ENCODE assay signal across 16 cellular contexts in the genomic region with DNA sequence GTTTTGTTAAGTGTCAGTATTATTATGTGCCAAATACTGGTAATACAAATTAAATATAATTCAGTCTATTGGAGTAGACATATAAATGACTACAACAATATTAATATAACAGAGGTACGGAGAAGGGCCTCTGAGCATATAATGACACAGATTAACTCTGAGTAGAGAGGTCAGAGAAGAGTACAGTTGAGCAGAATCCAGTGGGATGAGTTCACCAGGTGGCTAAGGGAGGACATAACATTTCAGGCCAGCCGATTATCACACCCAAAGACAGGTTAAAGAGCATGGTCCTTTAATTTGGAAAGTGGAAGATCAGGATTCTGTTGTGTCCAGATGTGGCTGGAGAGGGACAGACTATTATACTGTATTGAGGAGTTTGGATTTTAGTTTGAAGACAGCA. TPM values are rescaled to one million over a fixed set of nuclear protein-coding genes. Genes with fewer than 3 reads are reported as not detected.
A peak's percentile ranks its signal among the peaks of the same experiment; 100 is the strongest.
DNase-seq lines count a peak whose midpoint lies in the region; ATAC-seq, FAIRE-seq and TF ChIP-seq lines count a peak whose summit lies in the region.
"Had no signal": no experiment of that assay in that cellular context is flagged by ENCODE, and none has a peak within 500 bp of the region (broad histone marks: within the 10 kb centered on the region; RNA-seq: fewer than 3 reads in every experiment).

No MANE protein-coding gene starts in this region.

- H3K9me3 ChIP-seq in kidney (ENCODE audit: control insufficient read depth in 1 of 2, low read length in 2 of 2) = no peaks in the 10 kb centered on the region
- no peaks in the 10 kb centered on the region for H3K9me3 ChIP-seq in psoas muscle
- no peaks in the 10 kb centered on the region for H3K9me3 ChIP-seq in right cardiac atrium (ENCODE audit: control insufficient read depth, low read length)

- intact Hi-C loops in kidney (cut with DNase I) = loop anchor here (10.0 kb wide), 1 partner anchor 118 kb away; no protein-coding TSS in a partner anchor
- intact Hi-C loops in psoas muscle (cut with DNase I) = loop anchor here in 1 of 2 donors (5.0 kb wide), 1 partner anchor 131 kb away; no protein-coding TSS in a partner anchor
- intact Hi-C loops in right cardiac atrium (cut with DNase I) = loop anchor here in 1 of 4 donors (10.0 kb wide), 1 partner anchor 128 kb away; no protein-coding TSS in a partner anchor

- H3K36me3 Mint-ChIP-seq in activated T-cell treated with anti-CD3 and anti-CD28 coated beads, Interleukin-2, amount 50 U/mL, for 24 hours (ENCODE audit: low read depth) = peaks cover 21% of the 10 kb centered on the region
- no peaks in the 10 kb centered on the region for H3K36me3 Mint-ChIP-seq in activated T-helper 17 cell treated with anti-CD3 and anti-CD28 coated beads, Interleukin-2, amount 50 U/mL, for 72 hours (ENCODE audit: low read depth)
- peaks cover 25% of the 10 kb centered on the region for H3K36me3 Mint-ChIP-seq in T-helper 2 cell treated with Interferon-gamma antibody and Interleukin-4, amounts not matched to agents 5 μg/mL and 100 μg/mL, for 36 hours (ENCODE audit: low read depth)

- H3K27me3 Mint-ChIP-seq in activated T-cell treated with anti-CD3 and anti-CD28 coated beads, Interleukin-2, amount 50 U/mL, for 24 hours = no peaks in the 10 kb centered on the region
- H3K27me3 Mint-ChIP-seq in activated T-helper 17 cell treated with anti-CD3 and anti-CD28 coated beads, Interleukin-2, amount 50 U/mL, for 72 hours = no peaks in the 10 kb centered on the region
- no peaks in the 10 kb centered on the region for H3K27me3 Mint-ChIP-seq in T-helper 2 cell treated with Interferon-gamma antibody and Interleukin-4, amounts not matched to agents 5 μg/mL and 100 μg/mL, for 36 hours (ENCODE audit: low read depth)

- no peaks in the 10 kb centered on the region for H3K36me3 ChIP-seq in kidney (ENCODE audit: control insufficient read depth in 1 of 2, insufficient read depth in 2 of 2, low read length in 2 of 2)
- H3K36me3 ChIP-seq in psoas muscle (ENCODE audit: insufficient read depth in 1 of 2, low read depth in 1 of 2) = peaks cover 0 to 7% of the 10 kb centered on the region in 2 donors

- peak overlapping the region; percentile 3 for H3K27ac Mint-ChIP-seq in activated T-cell treated with anti-CD3 and anti-CD28 coated beads, Interleukin-2, amount 50 U/mL, for 24 hours
- peak overlapping the region; percentile 6 for H3K27ac Mint-ChIP-seq in activated T-helper 17 cell treated with anti-CD3 and anti-CD28 coated beads, Interleukin-2, amount 50 U/mL, for 72 hours
- no peak overlapping the region for H3K27ac Mint-ChIP-seq in T-helper 2 cell treated with Interferon-gamma antibody and Interleukin-4, amounts not matched to agents 5 μg/mL and 100 μg/mL, for 36 hours

- no peaks in the 10 kb centered on the region for H3K9me3 Mint-ChIP-seq in activated T-cell treated with anti-CD3 and anti-CD28 coated beads, Interleukin-2, amount 50 U/mL, for 24 hours
- no peaks in the 10 kb centered on the region for H3K9me3 Mint-ChIP-seq in activated T-helper 17 cell treated with anti-CD3 and anti-CD28 coated beads, Interleukin-2, amount 50 U/mL, for 72 hours
- H3K9me3 Mint-ChIP-seq in T-helper 2 cell treated with Interferon-gamma antibody and Interleukin-4, amounts not matched to agents 5 μg/mL and 100 μg/mL, for 36 hours = no peaks in the 10 kb centered on the region

- H3K9ac ChIP-seq in kidney (ENCODE audit: low read length in 2 of 2) = no peak overlapping the region
- H3K9ac ChIP-seq: GM23248 had no signal

- FAIRE-seq in kidney (lab: Jason Lieb, UNC) = no peak

- no peak overlapping the region for H3K4me3 Mint-ChIP-seq in activated T-cell treated with anti-CD3 and anti-CD28 coated beads, Interleukin-2, amount 50 U/mL, for 24 hours
- H3K4me3 Mint-ChIP-seq in activated T-helper 17 cell treated with anti-CD3 and anti-CD28 coated beads, Interleukin-2, amount 50 U/mL, for 72 hours = no peak overlapping the region
- H3K4me3 Mint-ChIP-seq in T-helper 2 cell treated with Interferon-gamma antibody and Interleukin-4, amounts not matched to agents 5 μg/mL and 100 μg/mL, for 36 hours = no peak overlapping the region
- H3K4me3 Mint-ChIP-seq: CD14-positive monocyte had no signal

- H3K27me3 ChIP-seq in psoas muscle (ENCODE audit: insufficient read depth in 3 of 3, low read length in 2 of 3) = no peaks in the 10 kb centered on the region
- no peaks in the 10 kb centered on the region for H3K27me3 ChIP-seq in right cardiac atrium (ENCODE audit: control insufficient read depth, insufficient read depth)

- no peak overlapping the region for H3K4me3 ChIP-seq in kidney (ENCODE audit: low read length in 2 of 2)
- H3K4me3 ChIP-seq in psoas muscle = no peak overlapping the region
- no peak overlapping the region for H3K4me3 ChIP-seq in right cardiac atrium (ENCODE audit: low read length)
- H3K4me3 ChIP-seq: GM23248 had no signal

- no peak for TF ChIP-seq CTCF in kidney (IDR thresholded peaks at IDR 0.05; ENCODE audit: borderline replicate concordance, extremely low read depth, insufficient read depth)
- no peak for TF ChIP-seq CTCF in psoas muscle (IDR thresholded peaks at IDR 0.05)

- H3K27ac ChIP-seq in kidney (ENCODE audit: low read depth in 2 of 2, low read length in 2 of 2) (peak overlapping the region; percentile 37 to 72), psoas muscle (peak overlapping the region; percentile 90), right cardiac atrium (ENCODE audit: low read length) (no peak overlapping the region)
- H3K27ac ChIP-seq: GM23248 had no signal

- ATAC-seq in activated T-helper 17 cell treated with anti-CD3 and anti-CD28 coated beads, Interleukin-2, amount 50 U/mL, for 72 hours (replicated peaks) = no peak
- ATAC-seq in psoas muscle (peak in 2 of 4 donors; percentile 21 to 42), HG02610 (IDR thresholded peaks at IDR 0.05; ENCODE audit: unreplicated experiment) (no peak), right cardiac atrium (no peak)
- ATAC-seq: PC-3 had no signal

- H3K4me1 Mint-ChIP-seq in activated T-cell treated with anti-CD3 and anti-CD28 coated beads, Interleukin-2, amount 50 U/mL, for 24 hours (ENCODE audit: low read depth) = peaks cover 81% of the 10 kb centered on the region
- peaks cover 49% of the 10 kb centered on the region for H3K4me1 Mint-ChIP-seq in activated T-helper 17 cell treated with anti-CD3 and anti-CD28 coated beads, Interleukin-2, amount 50 U/mL, for 72 hours
- H3K4me1 Mint-ChIP-seq in T-helper 2 cell treated with Interferon-gamma antibody and Interleukin-4, amounts not matched to agents 5 μg/mL and 100 μg/mL, for 36 hours (ENCODE audit: low read depth) = peaks cover 50% of the 10 kb centered on the region

- peaks cover under 1 to 18% of the 10 kb centered on the region in 2 donors for H3K4me1 ChIP-seq in kidney (ENCODE audit: control insufficient read depth in 1 of 2, insufficient read depth in 1 of 2, low read depth in 1 of 2, low read length in 2 of 2)
- peaks cover 73% of the 10 kb centered on the region for H3K4me1 ChIP-seq in psoas muscle
- no peaks in the 10 kb centered on the region for H3K4me1 ChIP-seq in right cardiac atrium (ENCODE audit: control insufficient read depth, insufficient read depth, low read length)

- 63 to 82% (median 70%) methylated on average over 2 of the region's 2 CpGs for WGBS in psoas muscle, 3 donors
- WGBS in right cardiac atrium = 97% methylated on average over 2 of the region's 2 CpGs

- no peak for DNase-seq in activated T-cell treated with anti-CD3 and anti-CD28 coated beads, Interleukin-2, amount 50 U/mL, for 24 hours
- DNase-seq in activated T-cell treated with anti-CD3 and anti-CD28 coated beads for 4 hours = no peak
- no peak for DNase-seq in kidney
- no peak for DNase-seq in psoas muscle
- DNase-seq in T-helper 2 cell treated with Interferon-gamma antibody and Interleukin-4, amounts not matched to agents 5 μg/mL and 100 μg/mL, for 36 hours (ENCODE audit: low spot score) = no peak
- DNase-seq in right cardiac atrium = no peak
- DNase-seq: DND-41, GDM1, GM23248, KBM-7, NCI-H1048, NCI-H1694, PC-3 had no signal

RNA-seq across cellular contexts. Expression of a gene that starts 11.3 kb away (rescaled TPM):
- total RNA-seq in activated T-helper 17 cell treated with anti-CD3 and anti-CD28 coated beads, Interleukin-2, amount 50 U/mL, for 72 hours = 10 to 100 TPM; 71.1 to 78.1 TPM
- total RNA-seq in kidney (37.7 TPM), psoas muscle (10 to 100 TPM; 40.8 to 53.5 (median 44.0) TPM), right cardiac atrium (10 to 100 TPM; 28.7 to 34.7 (median 33.6) TPM)
- polyA plus RNA-seq in kidney (ENCODE audit: insufficient read depth, low read depth, low replicate concordance) (15.0 TPM), psoas muscle (10 to 100 TPM in 2 of 3 donors, 1 to 10 TPM in 1; 9.8 to 43.1 (median 17.3) TPM), right cardiac atrium (8.1 TPM)
